ENCODE assay signal across 14 cellular contexts in the genomic region with DNA sequence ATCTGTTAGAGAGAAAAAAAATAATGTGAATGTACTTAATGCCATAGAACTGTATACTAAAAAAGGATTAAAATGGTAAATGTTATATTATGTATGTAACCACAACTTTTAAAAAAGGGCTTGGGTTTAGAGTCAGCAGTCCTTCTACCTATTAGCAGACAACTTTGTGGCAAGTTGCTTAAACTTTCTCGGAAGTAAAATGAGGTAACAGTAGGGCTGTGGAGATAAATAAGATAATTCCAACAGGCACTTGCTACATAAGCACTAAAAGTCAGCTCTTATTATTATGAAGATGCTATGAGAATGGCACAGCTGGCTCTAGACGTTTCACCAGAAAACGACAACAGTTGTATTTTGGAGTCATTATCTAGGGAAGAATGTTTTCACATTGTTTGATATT. TPM values are rescaled to one million over a fixed set of nuclear protein-coding genes. Genes with fewer than 3 reads are reported as not detected.
A peak's percentile ranks its signal among the peaks of the same experiment; 100 is the strongest.
DNase-seq lines count a peak whose midpoint lies in the region; ATAC-seq and TF ChIP-seq lines count a peak whose summit lies in the region.
"Had no signal": no experiment of that assay in that cellular context is flagged by ENCODE, and none has a peak within 500 bp of the region (broad histone marks: within the 10 kb centered on the region; RNA-seq: fewer than 3 reads in every experiment).

No MANE protein-coding gene starts in this region.

- no peaks in the 10 kb centered on the region for H3K9me3 ChIP-seq in left lung

- intact Hi-C loops in activated CD4-positive, alpha-beta memory T cell treated with anti-CD3 and anti-CD28 coated beads for 36 hours (cut with micrococcal nuclease) = no loop called here
- intact Hi-C loops in left lung (cut with DNase I) = no loop called here

- H3K4me3 Mint-ChIP-seq in activated CD4-positive, alpha-beta memory T cell treated with anti-CD3 and anti-CD28 coated beads for 36 hours = no peak overlapping the region
- H3K4me3 Mint-ChIP-seq in activated CD4-positive, alpha-beta memory T cell treated with anti-CD3 and anti-CD28 coated beads, Interleukin-2, amount 10 ng/mL, durations not matched to agents 7 days and 5 days = no peak overlapping the region
- no peak overlapping the region for H3K4me3 Mint-ChIP-seq in activated T-helper 17 cell treated with anti-CD3 and anti-CD28 coated beads, Interleukin-2, amount 50 U/mL, for 72 hours
- H3K4me3 Mint-ChIP-seq: H9, IgD-negative memory B cell had no signal

- peaks cover 70% of the 10 kb centered on the region for H3K4me1 Mint-ChIP-seq in activated CD4-positive, alpha-beta memory T cell treated with anti-CD3 and anti-CD28 coated beads for 36 hours (ENCODE audit: low read depth)
- peaks cover 52% of the 10 kb centered on the region for H3K4me1 Mint-ChIP-seq in activated CD4-positive, alpha-beta memory T cell treated with anti-CD3 and anti-CD28 coated beads, Interleukin-2, amount 10 ng/mL, durations not matched to agents 7 days and 5 days
- H3K4me1 Mint-ChIP-seq in activated T-helper 17 cell treated with anti-CD3 and anti-CD28 coated beads, Interleukin-2, amount 50 U/mL, for 72 hours = peaks cover 52% of the 10 kb centered on the region

- no peaks in the 10 kb centered on the region for H3K27me3 ChIP-seq in left lung
- H3K27me3 ChIP-seq: BLaER1 treated with 17β-estradiol and CSF1 and Interleukin-3, amounts not matched to agents 10 nM and 100 nM had no signal

- H3K36me3 Mint-ChIP-seq in activated CD4-positive, alpha-beta memory T cell treated with anti-CD3 and anti-CD28 coated beads for 36 hours = peaks cover 44% of the 10 kb centered on the region
- H3K36me3 Mint-ChIP-seq in activated CD4-positive, alpha-beta memory T cell treated with anti-CD3 and anti-CD28 coated beads, Interleukin-2, amount 10 ng/mL, durations not matched to agents 7 days and 5 days (ENCODE audit: low read depth) = peaks cover 78% of the 10 kb centered on the region
- peaks cover 75% of the 10 kb centered on the region for H3K36me3 Mint-ChIP-seq in activated T-helper 17 cell treated with anti-CD3 and anti-CD28 coated beads, Interleukin-2, amount 50 U/mL, for 72 hours (ENCODE audit: low read depth)

- no peak for ATAC-seq in activated T-helper 17 cell treated with anti-CD3 and anti-CD28 coated beads, Interleukin-2, amount 50 U/mL, for 72 hours (replicated peaks)
- no peak for ATAC-seq in left lung
- no peak for ATAC-seq in SK-N-SH treated with all-trans-retinoic acid at 6 μM for 48 hours
- ATAC-seq in GM18909 (IDR thresholded peaks at IDR 0.05; ENCODE audit: poor library complexity, unreplicated experiment) = no peak

- TF ChIP-seq CTCF in left lung (IDR thresholded peaks at IDR 0.05) = no peak

- no peak overlapping the region for H3K4me3 ChIP-seq in left lung
- H3K4me3 ChIP-seq: BLaER1 treated with 17β-estradiol and CSF1 and Interleukin-3, amounts not matched to agents 10 nM and 100 nM had no signal

- H3K27ac ChIP-seq in left lung = no peak overlapping the region
- H3K27ac ChIP-seq: BLaER1 treated with 17β-estradiol and CSF1 and Interleukin-3, amounts not matched to agents 10 nM and 100 nM had no signal

- no peaks in the 10 kb centered on the region for H3K27me3 Mint-ChIP-seq in activated CD4-positive, alpha-beta memory T cell treated with anti-CD3 and anti-CD28 coated beads for 36 hours
- H3K27me3 Mint-ChIP-seq in activated CD4-positive, alpha-beta memory T cell treated with anti-CD3 and anti-CD28 coated beads, Interleukin-2, amount 10 ng/mL, durations not matched to agents 7 days and 5 days = no peaks in the 10 kb centered on the region
- H3K27me3 Mint-ChIP-seq in activated T-helper 17 cell treated with anti-CD3 and anti-CD28 coated beads, Interleukin-2, amount 50 U/mL, for 72 hours = no peaks in the 10 kb centered on the region
- H3K27me3 Mint-ChIP-seq: CD4-positive, CD25-positive, alpha-beta regulatory T cell had no signal

- CTCF ChIA-PET in activated CD4-positive, alpha-beta memory T cell treated with anti-CD3 and anti-CD28 coated beads for 36 hours (lab: Charles Lee) = interaction anchor here (1.8 kb wide), 1 partner anchor 204 kb away, joined by 5 read pairs; no protein-coding TSS in a partner anchor
- CTCF ChIA-PET in activated CD4-positive, alpha-beta memory T cell treated with anti-CD3 and anti-CD28 coated beads, Interleukin-2, amount 10 ng/mL, durations not matched to agents 7 days and 5 days (lab: Charles Lee) = interaction anchor here (1.0 to 1.5 kb wide), 2 partner anchors 9 to 47 kb away, joined by 3 to 4 read pairs; no protein-coding TSS in a partner anchor

- peaks cover 0 to 26% of the 10 kb centered on the region in 2 donors for H3K4me1 ChIP-seq in left lung

- H3K36me3 ChIP-seq in left lung = no peaks in the 10 kb centered on the region

- no peak for DNase-seq in activated CD4-positive, alpha-beta memory T cell treated with anti-CD3 and anti-CD28 coated beads for 36 hours
- no peak for DNase-seq in activated CD4-positive, alpha-beta memory T cell treated with anti-CD3 and anti-CD28 coated beads, Interleukin-2, amount 10 ng/mL, durations not matched to agents 7 days and 5 days
- peak; percentile 95 for DNase-seq in GF-D8 (lab: John Stamatoyannopoulos, UW)
- no peak for DNase-seq in left lung
- DNase-seq: 8988T; CD4-positive, CD25-positive, alpha-beta regulatory T cell; DMS79; GOT3; H9 had no signal

- peaks cover 15% of the 10 kb centered on the region for H3K9me3 Mint-ChIP-seq in activated CD4-positive, alpha-beta memory T cell treated with anti-CD3 and anti-CD28 coated beads for 36 hours
- H3K9me3 Mint-ChIP-seq in activated CD4-positive, alpha-beta memory T cell treated with anti-CD3 and anti-CD28 coated beads, Interleukin-2, amount 10 ng/mL, durations not matched to agents 7 days and 5 days = peaks cover 20% of the 10 kb centered on the region
- peaks cover under 1% of the 10 kb centered on the region for H3K9me3 Mint-ChIP-seq in activated T-helper 17 cell treated with anti-CD3 and anti-CD28 coated beads, Interleukin-2, amount 50 U/mL, for 72 hours

- peak overlapping the region; percentile 39 for H3K27ac Mint-ChIP-seq in activated CD4-positive, alpha-beta memory T cell treated with anti-CD3 and anti-CD28 coated beads for 36 hours
- no peak overlapping the region for H3K27ac Mint-ChIP-seq in activated CD4-positive, alpha-beta memory T cell treated with anti-CD3 and anti-CD28 coated beads, Interleukin-2, amount 10 ng/mL, durations not matched to agents 7 days and 5 days
- peak overlapping the region; percentile 18 for H3K27ac Mint-ChIP-seq in activated T-helper 17 cell treated with anti-CD3 and anti-CD28 coated beads, Interleukin-2, amount 50 U/mL, for 72 hours

- POLR2A ChIA-PET in activated CD4-positive, alpha-beta memory T cell treated with anti-CD3 and anti-CD28 coated beads for 36 hours (lab: Charles Lee) = no interaction called here
- POLR2A ChIA-PET in activated CD4-positive, alpha-beta memory T cell treated with anti-CD3 and anti-CD28 coated beads, Interleukin-2, amount 10 ng/mL, durations not matched to agents 7 days and 5 days (lab: Charles Lee) = no interaction called here

TF ChIP-seq in SK-N-SH treated with all-trans-retinoic acid at 6 μM for 48 hours, 23 proteins besides CTCF, POLR2A, EP300 and RAD21:
- no peak for TF ChIP-seq TOX (CRISPR knock-in tag; IDR thresholded peaks at IDR 0.05; ENCODE audit: borderline replicate concordance)
- TF ChIP-seq ZFP3 (CRISPR knock-in tag; IDR thresholded peaks at IDR 0.05) = no peak
- TF ChIP-seq, protein P1, sequence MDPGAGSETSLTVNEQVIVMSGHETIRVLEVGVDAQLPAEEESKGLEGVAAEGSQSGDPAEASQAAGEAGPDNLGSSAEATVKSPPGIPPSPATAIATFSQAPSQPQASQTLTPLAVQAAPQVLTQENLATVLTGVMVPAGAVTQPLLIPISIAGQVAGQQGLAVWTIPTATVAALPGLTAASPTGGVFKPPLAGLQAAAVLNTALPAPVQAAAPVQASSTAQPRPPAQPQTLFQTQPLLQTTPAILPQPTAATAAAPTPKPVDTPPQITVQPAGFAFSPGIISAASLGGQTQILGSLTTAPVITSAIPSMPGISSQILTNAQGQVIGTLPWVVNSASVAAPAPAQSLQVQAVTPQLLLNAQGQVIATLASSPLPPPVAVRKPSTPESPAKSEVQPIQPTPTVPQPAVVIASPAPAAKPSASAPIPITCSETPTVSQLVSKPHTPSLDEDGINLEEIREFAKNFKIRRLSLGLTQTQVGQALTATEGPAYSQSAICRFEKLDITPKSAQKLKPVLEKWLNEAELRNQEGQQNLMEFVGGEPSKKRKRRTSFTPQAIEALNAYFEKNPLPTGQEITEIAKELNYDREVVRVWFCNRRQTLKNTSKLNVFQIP (CRISPR knock-in tag; IDR thresholded peaks at IDR 0.05; ENCODE audit: borderline replicate concordance, low read depth) = no peak
- no peak for TF ChIP-seq ZC3H10 (CRISPR knock-in tag; IDR thresholded peaks at IDR 0.05)
- TF ChIP-seq PPARA (CRISPR knock-in tag; IDR thresholded peaks at IDR 0.05; ENCODE audit: borderline replicate concordance) = no peak
TF ChIP-seq in SK-N-SH treated with all-trans-retinoic acid at 6 μM for 48 hours: peak in this region for 0.

RNA-seq across cellular contexts. Expression of a gene that starts 31.3 kb away (rescaled TPM):
- 10 to 100 TPM; 95.2 to 99.3 TPM for total RNA-seq in activated CD4-positive, alpha-beta memory T cell treated with anti-CD3 and anti-CD28 coated beads for 36 hours
- total RNA-seq in activated CD4-positive, alpha-beta memory T cell treated with anti-CD3 and anti-CD28 coated beads, Interleukin-2, amount 10 ng/mL, durations not matched to agents 7 days and 5 days = 100 to 1,000 TPM; 115 to 121 TPM
- 100 to 1,000 TPM in 1 of 2 donors, 10 to 100 TPM in 1; 94.3 to 203 TPM for total RNA-seq in activated T-helper 17 cell treated with anti-CD3 and anti-CD28 coated beads, Interleukin-2, amount 50 U/mL, for 72 hours
- total RNA-seq in left lung = 10 to 100 TPM; 56.5 to 70.7 TPM
